Comparison of ENCODE assay signal across 20 cellular contexts in genomic region chr1:168752171-168752570, GRCh38. TPM values are rescaled to one million over a fixed set of nuclear protein-coding genes. Genes with fewer than 3 reads are reported as not detected.
DNase-seq lines count a peak whose midpoint lies in the region; ATAC-seq lines count a peak whose summit lies in the region.
"Had no signal": no experiment of that assay in that cellular context is flagged by ENCODE, and none has a peak within 500 bp of the region (broad histone marks: within the 10 kb centered on the region; RNA-seq: fewer than 3 reads in every experiment).

No MANE protein-coding gene starts in this region.

- H3K4me1 ChIP-seq in mesodermal cell (ENCODE audit: control insufficient read depth, insufficient read depth, low read length, poor library complexity, severe bottlenecking): no peaks in the 10 kb centered on the region
- H3K4me1 ChIP-seq: spleen had no signal

- H3K9me3 ChIP-seq in mesodermal cell (ENCODE audit: control insufficient read depth, low read length): no peaks in the 10 kb centered on the region
- H3K9me3 ChIP-seq: spleen had no signal

- DNase-seq in Caki2 (ENCODE audit: low read depth) (peak; percentile 55), HT-29 (ENCODE audit: low spot score) (peak; percentile 77), amniotic epithelial cell (ENCODE audit: low read depth) (peak; percentile 86), dedifferentiated amniotic fluid mesenchymal stem cell (ENCODE audit: extremely low spot score) (no peak), D341Med (ENCODE audit: low spot score) (no peak)
- DNase-seq in stimulated activated naive B cell treated with anti-CD40 and anti-IgM and Interleukin-4, amounts not matched to agents 10 μg/mL and 1 μg/mL and 100 μg/mL, for 72 hours: no peak
- DNase-seq: activated CD4-positive, CD25-positive, alpha-beta regulatory T cell; activated CD8-positive, alpha-beta memory T cell treated with anti-CD3 and anti-CD28 coated beads, Interleukin-2, amount 50 U/mL, for 4 hours; NCI-H1436; NCI-H446 treated with DMSO at 0.1 percent for 48 hours; OCI-M1; spleen; stimulated activated naive CD8-positive, alpha-beta T cell treated with anti-CD3 and anti-CD28 coated beads, Interleukin-15, Interleukin-2, amounts not matched to agents 100 U/mL and 50 U/mL, for 24 hours had no signal

- no peaks in the 10 kb centered on the region for H3K4me1 Mint-ChIP-seq in stimulated activated naive B cell treated with anti-CD40 and anti-IgM and Interleukin-4, amounts not matched to agents 10 μg/mL and 1 μg/mL and 100 μg/mL, for 72 hours
- H3K4me1 Mint-ChIP-seq: CD14-positive monocyte; central memory CD8-positive, alpha-beta T cell had no signal

- no peaks in the 10 kb centered on the region for H3K36me3 Mint-ChIP-seq in stimulated activated naive B cell treated with anti-CD40 and anti-IgM and Interleukin-4, amounts not matched to agents 10 μg/mL and 1 μg/mL and 100 μg/mL, for 72 hours
- H3K36me3 Mint-ChIP-seq: activated naive CD4-positive, alpha-beta T cell treated with anti-CD3 and anti-CD28 coated beads, Interleukin-2, amount 50 U/mL, for 72 hours; CD14-positive monocyte had no signal

- H3K27me3 Mint-ChIP-seq in stimulated activated naive B cell treated with anti-CD40 and anti-IgM and Interleukin-4, amounts not matched to agents 10 μg/mL and 1 μg/mL and 100 μg/mL, for 72 hours: peaks cover 9 to 10% of the 10 kb centered on the region in 2 donors

- no peaks in the 10 kb centered on the region for H3K36me3 ChIP-seq in mesodermal cell (ENCODE audit: control insufficient read depth, insufficient read depth, low read length)
- H3K36me3 ChIP-seq: spleen had no signal

- no peaks in the 10 kb centered on the region for H3K9me3 Mint-ChIP-seq in stimulated activated naive B cell treated with anti-CD40 and anti-IgM and Interleukin-4, amounts not matched to agents 10 μg/mL and 1 μg/mL and 100 μg/mL, for 72 hours
- H3K9me3 Mint-ChIP-seq: activated naive CD4-positive, alpha-beta T cell treated with anti-CD3 and anti-CD28 coated beads, Interleukin-2, amount 50 U/mL, for 72 hours; central memory CD8-positive, alpha-beta T cell had no signal

- no peak for ATAC-seq in GM19328 (IDR thresholded peaks at IDR 0.05; ENCODE audit: unreplicated experiment)
- no peak for ATAC-seq in stimulated activated naive B cell treated with anti-CD40 and anti-IgM and Interleukin-4, amounts not matched to agents 10 μg/mL and 1 μg/mL and 100 μg/mL, for 72 hours (replicated peaks)
- ATAC-seq: activated naive CD4-positive, alpha-beta T cell treated with anti-CD3 and anti-CD28 coated beads, Interleukin-2, amount 50 U/mL, for 72 hours; GM12878; stimulated activated naive CD8-positive, alpha-beta T cell treated with anti-CD3 and anti-CD28 coated beads, Interleukin-15, Interleukin-2, amounts not matched to agents 100 U/mL and 50 U/mL, for 24 hours had no signal

- H3K27ac Mint-ChIP-seq in stimulated activated naive B cell treated with anti-CD40 and anti-IgM and Interleukin-4, amounts not matched to agents 10 μg/mL and 1 μg/mL and 100 μg/mL, for 72 hours: no peak overlapping the region
- H3K27ac Mint-ChIP-seq: activated naive CD4-positive, alpha-beta T cell treated with anti-CD3 and anti-CD28 coated beads, Interleukin-2, amount 50 U/mL, for 72 hours; CD14-positive monocyte had no signal

- peak overlapping the region; percentile 71 for H3K27ac ChIP-seq in mesodermal cell (ENCODE audit: low read depth, low read length, severe bottlenecking)
- H3K27ac ChIP-seq: spleen had no signal

- 100% methylated on average over 2 of the region's 7 CpGs; no CpG with 5 or more reads in 1 of the 2 experiments for WGBS in mesodermal cell (ENCODE audit: insufficient coverage in 2 of 2), 2 experiments

- H3K4me3 Mint-ChIP-seq in stimulated activated naive B cell treated with anti-CD40 and anti-IgM and Interleukin-4, amounts not matched to agents 10 μg/mL and 1 μg/mL and 100 μg/mL, for 72 hours: no peak overlapping the region
- H3K4me3 Mint-ChIP-seq: CD14-positive monocyte; central memory CD8-positive, alpha-beta T cell had no signal

- in situ Hi-C loops in Caki2 (cut with HindIII; ENCODE audit: low pct_unique_long_range_greater_than_20kb, low sequenced_read_pairs): no loop called here

- H3K4me3 ChIP-seq in mesodermal cell (ENCODE audit: extremely low read depth, insufficient read depth, low read length, poor library complexity, severe bottlenecking): no peak overlapping the region
- H3K4me3 ChIP-seq: GM12878, spleen had no signal

RNA-seq across cellular contexts. Expression of gene DPT, which starts 23.2 kb away (rescaled TPM):
- not detected in 2 replicates for total RNA-seq in Caki2 (2014; rRNA removed; shearing (Covaris generic); ENCODE audit: low replicate concordance)
- not detected in 2 replicates for total RNA-seq in HT-29 (2014; rRNA removed; shearing (Covaris generic))
- not detected for polyA plus RNA-seq in mesodermal cell (2013, experiment 1 of 2)
- not detected for polyA plus RNA-seq in mesodermal cell (2013, experiment 2 of 2)
- total RNA-seq: activated naive CD4-positive, alpha-beta T cell treated with anti-CD3 and anti-CD28 coated beads, Interleukin-2, amount 50 U/mL, for 72 hours; mononuclear cell had no signal
- polyA plus RNA-seq: CD14-positive monocyte had no signal

Comparison
In these comparisons a context has a peak if more than half of its experiments do, and no peak if none do; other contexts are left out.
1. DNase-seq: peak in Caki2 (single experiment), HT-29 (single experiment) and amniotic epithelial cell (single experiment); none in dedifferentiated amniotic fluid mesenchymal stem cell (single experiment), stimulated activated naive B cell treated with anti-CD40 and anti-IgM and Interleukin-4, amounts not matched to agents 10 μg/mL and 1 μg/mL and 100 μg/mL, for 72 hours (single experiment) and D341Med (single experiment).